Comparison of ENCODE assay signal across 8 cellular contexts in the genomic region with DNA sequence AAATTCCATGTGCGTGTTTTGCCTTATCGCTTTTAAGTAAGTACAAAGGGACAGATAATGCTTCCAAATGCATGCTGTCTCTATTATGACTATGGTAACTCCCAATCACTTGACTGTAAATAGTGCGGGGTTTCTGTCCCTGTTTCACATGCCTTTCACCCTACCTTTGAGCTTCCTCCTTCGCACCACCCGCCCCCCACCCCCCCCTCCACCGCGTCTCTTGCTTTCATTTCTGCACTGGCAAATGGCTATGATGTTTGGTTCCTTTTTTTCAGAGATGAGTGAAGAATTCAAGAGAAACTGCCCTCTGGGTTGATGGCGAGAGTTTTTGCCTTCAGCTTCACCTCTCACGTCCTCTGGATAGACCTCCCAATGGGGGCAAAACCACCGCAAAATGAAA.
DNase-seq lines count a peak whose midpoint lies in the region; ATAC-seq and TF ChIP-seq lines count a peak whose summit lies in the region.

No MANE protein-coding gene starts in this region.

- in situ Hi-C loops in astrocyte of the cerebellum (cut with HindIII; ENCODE audit: low sequenced_read_pairs) = no loop called here

- ATAC-seq in HG03354 (IDR thresholded peaks at IDR 0.05; ENCODE audit: poor library complexity, severe bottlenecking, unreplicated experiment) = peak; percentile 62
- ATAC-seq in GM19397 (IDR thresholded peaks at IDR 0.05; ENCODE audit: unreplicated experiment) = no peak

- H3K27ac ChIP-seq in substantia nigra (ENCODE audit: low read depth, low read length, poor library complexity, severe bottlenecking) = no peak overlapping the region

- DNase-seq in GM12864 (ENCODE audit: low read depth) (peak; percentile 7), astrocyte of the cerebellum (ENCODE audit: low read depth) (no peak), pons (ENCODE audit: low spot score) (peak; percentile 8), DMS153 treated with DMSO at 0.1 percent for 48 hours (lab: John Stamatoyannopoulos, UW; ENCODE audit: unreplicated experiment) (no peak), substantia nigra (lab: John Stamatoyannopoulos, UW) (no peak), D341Med (ENCODE audit: low spot score) (no peak)

- TF ChIP-seq CTCF in GM12864 (IDR thresholded peaks at IDR 0.05; ENCODE audit: low read depth, low read length, missing control alignments) = no peak
- TF ChIP-seq CTCF in astrocyte of the cerebellum (IDR thresholded peaks at IDR 0.05; ENCODE audit: low read depth, low read length, missing control alignments) = no peak

- no peak overlapping the region for H3K4me3 ChIP-seq in GM12864 (ENCODE audit: low read depth, low read length)
- H3K4me3 ChIP-seq in astrocyte of the cerebellum (ENCODE audit: low read depth, low read length) = peak overlapping the region; percentile 19

Comparison
In these comparisons a context has a peak if more than half of its experiments do, and no peak if none do; other contexts are left out.
1. DNase-seq: peak in GM12864 (single experiment) and pons (single experiment); none in astrocyte of the cerebellum (single experiment), DMS153 treated with DMSO at 0.1 percent for 48 hours (single experiment), substantia nigra (0 of 49) and D341Med (single experiment).